In the genomic region with DNA sequence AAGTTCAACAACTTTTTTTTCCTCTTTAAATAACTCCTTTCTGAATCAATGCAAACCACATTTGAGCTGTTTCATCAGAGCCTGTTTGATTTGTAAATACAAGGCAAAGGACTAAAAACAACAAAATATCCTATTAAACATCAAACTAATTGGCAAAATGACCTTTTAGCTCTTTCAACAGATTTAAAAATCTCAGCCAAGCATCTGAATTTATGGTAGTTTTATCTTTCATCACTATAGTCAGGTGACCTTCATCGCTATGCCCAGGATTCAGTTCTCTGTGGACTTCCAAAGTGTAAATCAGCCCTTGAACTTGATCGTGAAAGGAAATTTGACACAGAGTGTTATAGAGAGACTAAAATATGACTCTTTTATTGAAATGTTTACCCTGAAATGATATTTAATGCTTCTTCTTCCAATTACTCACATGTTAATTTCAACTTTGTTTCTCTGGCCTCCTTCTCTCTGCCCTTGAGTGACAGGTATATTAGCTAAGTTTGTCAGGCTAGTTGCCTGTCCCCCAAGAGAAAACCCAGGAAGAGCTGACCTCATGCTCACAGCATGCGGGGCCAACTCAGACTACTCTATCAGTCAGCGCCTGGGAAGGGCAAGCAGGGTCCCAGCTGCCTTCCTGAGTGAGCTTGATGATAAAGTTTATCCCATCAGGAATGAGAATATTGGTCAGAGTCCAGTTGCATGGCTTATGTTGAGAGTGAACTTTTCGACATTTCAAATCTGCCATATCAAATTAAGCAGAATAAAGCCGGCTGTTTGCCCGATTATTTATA, we compare ENCODE assay signal across 14 cellular contexts.
DNase-seq lines count a peak whose midpoint lies in the region; ATAC-seq, FAIRE-seq and TF ChIP-seq lines count a peak whose summit lies in the region.
"Had no signal": no experiment of that assay in that cellular context is flagged by ENCODE, and none has a peak within 500 bp of the region (broad histone marks: within the 10 kb centered on the region; RNA-seq: fewer than 3 reads in every experiment).

No MANE protein-coding gene starts in this region.

- no peak overlapping the region for H3K4me2 ChIP-seq in endothelial cell of umbilical vein (ENCODE audit: insufficient read depth, low read length)
- H3K4me2 ChIP-seq in smooth muscle cell = peak overlapping the region; percentile 8
- no peak overlapping the region for H3K4me2 ChIP-seq in OCI-LY7 (ENCODE audit: low read length)

- TF ChIP-seq POLR2A in endothelial cell of umbilical vein (IDR thresholded peaks at IDR 0.05; ENCODE audit: low read depth, low read length) (no peak), ovary (IDR thresholded peaks at IDR 0.05) (no peak)

- H3K79me2 ChIP-seq in endothelial cell of umbilical vein (ENCODE audit: control insufficient read depth, insufficient read depth, low read length) (no peaks in the 10 kb centered on the region), smooth muscle cell (ENCODE audit: low read depth) (no peaks in the 10 kb centered on the region), OCI-LY7 (ENCODE audit: insufficient read depth, low read depth, low read length) (no peaks in the 10 kb centered on the region)

- no peaks in the 10 kb centered on the region for H3F3A ChIP-seq in smooth muscle cell (ENCODE audit: low read depth)

- dilution Hi-C loops in endothelial cell of umbilical vein (cut with MboI; ENCODE audit: extremely low pct_ligation_motif_present, low sequenced_read_pairs) = no loop called here

- FAIRE-seq in endothelial cell of umbilical vein (lab: Jason Lieb, UNC) = no peak

- peaks cover 6% of the 10 kb centered on the region for H3K4me1 Mint-ChIP-seq in WTC11

- BruUV-seq in endothelial cell of umbilical vein (replicated peaks; lab: Mats Ljungman, UMichigan) (no TSS peak), OCI-LY7 (replicated peaks; lab: Mats Ljungman, UMichigan) (no TSS peak)

- H3K4me3 ChIP-seq in endothelial cell of umbilical vein (replicated peaks in 1 of 3; ENCODE audit: insufficient read depth in 1 of 3, low read depth in 1 of 3, low read length in 3 of 3) (no peak overlapping the region), left lung (no peak overlapping the region), smooth muscle cell (no peak overlapping the region), ovary (no peak overlapping the region), OCI-LY7 (ENCODE audit: low read depth, low read length, poor library complexity, severe bottlenecking) (no peak overlapping the region)

- H3K9ac ChIP-seq in endothelial cell of umbilical vein (replicated peaks; ENCODE audit: extremely low read depth, insufficient read depth, low read length) = no peak overlapping the region
- H3K9ac ChIP-seq in smooth muscle cell (ENCODE audit: low read depth) = no peak overlapping the region

- ATAC-seq in WTC11 = peak; percentile 72
- peak; percentile 50 for ATAC-seq in left lung
- no peak for ATAC-seq in HG03442 (IDR thresholded peaks at IDR 0.05; ENCODE audit: unreplicated experiment)

- CTCF ChIA-PET in WTC11 (lab: Charles Lee) = interaction anchor here (1.4 kb wide), 1 partner anchor 12 kb away, joined by 3 read pairs; no protein-coding TSS in a partner anchor
- CTCF ChIA-PET in endothelial cell of umbilical vein (lab: Charles Lee) = interaction anchor here (0.8 to 1.0 kb wide), 5 partner anchors 9 to 1556 kb away, joined by 3 to 4 read pairs (median 3); no protein-coding TSS in a partner anchor
- CTCF ChIA-PET in OCI-LY7 (lab: Charles Lee; ENCODE audit: unreplicated experiment) = no interaction called here

- H3K4me1 ChIP-seq in endothelial cell of umbilical vein (ENCODE audit: control insufficient read depth, extremely low read depth, insufficient read depth, low read length) = peaks cover 11% of the 10 kb centered on the region
- no peaks in the 10 kb centered on the region for H3K4me1 ChIP-seq in left lung
- H3K4me1 ChIP-seq in smooth muscle cell (ENCODE audit: low read depth) = no peaks in the 10 kb centered on the region
- peaks cover 5% of the 10 kb centered on the region for H3K4me1 ChIP-seq in ovary (ENCODE audit: insufficient read depth)
- no peaks in the 10 kb centered on the region for H3K4me1 ChIP-seq in OCI-LY7 (ENCODE audit: insufficient read depth, low read length, poor library complexity, severe bottlenecking)

- H2AFZ ChIP-seq in endothelial cell of umbilical vein (ENCODE audit: low read depth, low read length) (peak overlapping the region; percentile 2), smooth muscle cell (ENCODE audit: low read depth) (peak overlapping the region; percentile 16), OCI-LY7 (ENCODE audit: low read length) (no peak overlapping the region)

- H3K27ac ChIP-seq in endothelial cell of umbilical vein (ENCODE audit: insufficient read depth, low read depth, low read length) (no peak overlapping the region), left lung (peak overlapping the region in 1 of 2 donors; percentile 34), smooth muscle cell (ENCODE audit: low read depth) (peak overlapping the region; percentile 21), ovary (no peak overlapping the region), OCI-LY7 (ENCODE audit: low read depth, low read length, poor library complexity, severe bottlenecking) (no peak overlapping the region)
- H3K27ac ChIP-seq: WERI-Rb-1 had no signal

- no peak overlapping the region for H3K27ac Mint-ChIP-seq in WTC11
- H3K27ac Mint-ChIP-seq: activated naive CD8-positive, alpha-beta T cell; CD4-positive, alpha-beta T cell had no signal

- 40% methylated on average over 7 of the region's 7 CpGs for WGBS in smooth muscle cell (ENCODE audit: low lambda C conversion rate)
- WGBS in ovary, 3 donors = 8 to 12% (median 10%) methylated on average over 7 of the region's 7 CpGs

- no peaks in the 10 kb centered on the region for H3K36me3 Mint-ChIP-seq in WTC11
- H3K36me3 Mint-ChIP-seq: activated naive CD8-positive, alpha-beta T cell had no signal

- H4K20me1 ChIP-seq in endothelial cell of umbilical vein (replicated peaks; ENCODE audit: control insufficient read depth, extremely low read depth, insufficient read depth, low read length) (no peaks in the 10 kb centered on the region), smooth muscle cell (ENCODE audit: low read depth) (no peaks in the 10 kb centered on the region), OCI-LY7 (ENCODE audit: insufficient read depth, low read length) (no peaks in the 10 kb centered on the region)

- no peaks in the 10 kb centered on the region for H3K9me3 Mint-ChIP-seq in WTC11

- POLR2A ChIA-PET in WTC11 (lab: Charles Lee) (no interaction called here), endothelial cell of umbilical vein (lab: Charles Lee) (interaction anchor here (1.8 kb wide), 1 partner anchor 1554 kb away, joined by 8 read pairs; a partner anchor contains a TSS), OCI-LY7 (lab: Charles Lee) (interaction anchor here (1.2 kb wide), 1 partner anchor 17 kb away, joined by 3 read pairs; no protein-coding TSS in a partner anchor)

- DNase-seq in WTC11 (ENCODE audit: low spot score) = no peak
- peak; percentile 97 for DNase-seq in endothelial cell of umbilical vein (ENCODE audit: low read depth, low spot score)
- no peak for DNase-seq in left lung
- no peak for DNase-seq in smooth muscle cell (lab: John Stamatoyannopoulos, UW; ENCODE audit: unreplicated experiment)
- no peak for DNase-seq in ovary
- no peak for DNase-seq in OCI-LY7 (ENCODE audit: low spot score)
- DNase-seq: activated CD8-positive, alpha-beta memory T cell treated with anti-CD3 and anti-CD28 coated beads, Interleukin-2, amount 50 U/mL, for 4 hours; CD4-positive, alpha-beta T cell; effector memory CD4-positive, alpha-beta T cell; head of caudate nucleus; NCI-H2081 treated with DMSO at 0.1 percent for 48 hours; WERI-Rb-1 had no signal

- H3K9me2 ChIP-seq in OCI-LY7 (ENCODE audit: insufficient read depth, low read length) = no peaks in the 10 kb centered on the region

- H3K9me3 ChIP-seq in endothelial cell of umbilical vein (replicated peaks; ENCODE audit: control insufficient read depth, insufficient read depth, low read length) (no peaks in the 10 kb centered on the region), left lung (no peaks in the 10 kb centered on the region), smooth muscle cell (replicated peaks; ENCODE audit: low read depth) (no peaks in the 10 kb centered on the region), ovary (no peaks in the 10 kb centered on the region), OCI-LY7 (ENCODE audit: low read length) (no peaks in the 10 kb centered on the region)

- H3K4me3 Mint-ChIP-seq in WTC11 = no peak overlapping the region
- H3K4me3 Mint-ChIP-seq: activated naive CD8-positive, alpha-beta T cell; CD4-positive, alpha-beta T cell had no signal

- H3K36me3 ChIP-seq in endothelial cell of umbilical vein (ENCODE audit: control insufficient read depth in 2 of 2, extremely low read depth in 1 of 2, insufficient read depth in 2 of 2, low read length in 2 of 2) (no peaks in the 10 kb centered on the region), left lung (no peaks in the 10 kb centered on the region), smooth muscle cell (ENCODE audit: low read depth) (no peaks in the 10 kb centered on the region), ovary (no peaks in the 10 kb centered on the region), OCI-LY7 (ENCODE audit: insufficient read depth, low read length) (no peaks in the 10 kb centered on the region)
- H3K36me3 ChIP-seq: WERI-Rb-1 had no signal

- no peaks in the 10 kb centered on the region for H3K27me3 ChIP-seq in endothelial cell of umbilical vein (ENCODE audit: control insufficient read depth in 2 of 2, insufficient read depth in 2 of 2, low read length in 2 of 2)
- H3K27me3 ChIP-seq in left lung = no peaks in the 10 kb centered on the region
- no peaks in the 10 kb centered on the region for H3K27me3 ChIP-seq in smooth muscle cell (ENCODE audit: low read depth)
- no peaks in the 10 kb centered on the region for H3K27me3 ChIP-seq in ovary

- no peaks in the 10 kb centered on the region for H3K9me1 ChIP-seq in endothelial cell of umbilical vein (replicated peaks; ENCODE audit: control insufficient read depth, extremely low read depth, insufficient read depth, low read length)

- no peak for TF ChIP-seq EP300 in ovary (IDR thresholded peaks at IDR 0.05)

- intact Hi-C loops in endothelial cell of umbilical vein (cut with micrococcal nuclease) (loop anchor here (10.0 kb wide), 1 partner anchor 161 kb away; no protein-coding TSS in a partner anchor), left lung (cut with DNase I) (no loop called here), ovary (cut with DNase I) (no loop called here), OCI-LY7 (cut with micrococcal nuclease; ENCODE audit: unreplicated experiment) (no loop called here)

- no peaks in the 10 kb centered on the region for H3K27me3 Mint-ChIP-seq in WTC11 (ENCODE audit: low read depth)
- H3K27me3 Mint-ChIP-seq: activated naive CD8-positive, alpha-beta T cell; CD4-positive, alpha-beta T cell had no signal

- TF ChIP-seq CTCF in WTC11 (IDR thresholded peaks at IDR 0.05) = no peak
- no peak for TF ChIP-seq CTCF in endothelial cell of umbilical vein (IDR thresholded peaks at IDR 0.05; ENCODE audit: extremely low read depth in 1 of 2, insufficient read depth in 1 of 2, low read depth in 1 of 2, low read length in 2 of 2)
- TF ChIP-seq CTCF in left lung (IDR thresholded peaks at IDR 0.05) = no peak
- TF ChIP-seq CTCF in smooth muscle cell (IDR thresholded peaks at IDR 0.05; ENCODE audit: borderline replicate concordance, insufficient read depth, poor library complexity, severe bottlenecking) = no peak
- TF ChIP-seq CTCF in ovary (IDR thresholded peaks at IDR 0.05) = no peak
- TF ChIP-seq CTCF in OCI-LY7 (conservative IDR thresholded peaks at IDR 0.05; ENCODE audit: low read length) = no peak
